24 cellular contexts compared by ENCODE assay signal in genomic region chr11:113412675-113413074, GRCh38. TPM values are rescaled to one million over a fixed set of nuclear protein-coding genes. Genes with fewer than 3 reads are reported as not detected.
"Had no signal": no experiment of that assay in that cellular context is flagged by ENCODE, and none has a peak within 500 bp of the region (broad histone marks: within the 10 kb centered on the region; RNA-seq: fewer than 3 reads in every experiment).

No MANE protein-coding gene starts in this region.

- H3K4me3 ChIP-seq: stomach, suprapubic skin, testis, thoracic aorta, thyroid gland, tibial artery, tibial nerve, transverse colon, upper lobe of left lung, upper lobe of right lung, uterus, vagina had no signal

- DNase-seq: stimulated activated CD4-positive, alpha-beta T cell treated with anti-CD3 and anti-CD28 coated beads, Interleukin-2, amount 100 ng/mL, for 48 hours; stimulated activated CD4-positive, alpha-beta T cell treated with anti-CD3 and anti-CD28 coated beads, Interleukin-4, amount 100 ng/mL, for 1 hour; stimulated activated CD4-positive, alpha-beta T cell treated with anti-CD3 and anti-CD28 coated beads, Interleukin-4, amount 100 ng/mL, for 24 hours; stimulated activated CD4-positive, alpha-beta T cell treated with anti-CD3 and anti-CD28 coated beads, Interleukin-4, amount 100 ng/mL, for 4 hours; stimulated activated CD8-positive, alpha-beta memory T cell treated with anti-CD3 and anti-CD28 coated beads, Interleukin-4, amount 100 ng/mL, for 48 hours; stimulated activated naive B cell treated with anti-CD40 and anti-IgM and Interleukin-4, amounts not matched to agents 10 μg/mL and 1 μg/mL and 100 μg/mL, for 72 hours; stimulated activated naive CD4-positive, alpha-beta T cell; stimulated activated naive CD4-positive, alpha-beta T cell treated with Interleukin-2 at 50 U/mL for 16 hours; stimulated activated naive CD8-positive, alpha-beta T cell treated with anti-CD3 and anti-CD28 coated beads, Interleukin-15, amount 100 ng/mL, for 72 hours; stimulated activated naive CD8-positive, alpha-beta T cell treated with anti-CD3 and anti-CD28 coated beads, Interleukin-15, Interleukin-2, amounts not matched to agents 100 U/mL and 50 U/mL, for 24 hours; stomach; substantia nigra; testis; thyroid gland; tibial artery; transverse colon; uterus had no signal

- H3K4me1 ChIP-seq: stomach, suprapubic skin, testis, thyroid gland, tibial artery, tibial nerve, transverse colon, upper lobe of left lung, upper lobe of right lung, uterus, vagina had no signal

- H3K9me3 ChIP-seq: stomach, suprapubic skin, testis, thoracic aorta, thyroid gland, tibial artery, tibial nerve, transverse colon, upper lobe of left lung, upper lobe of right lung, uterus, vagina had no signal

- H3K27me3 ChIP-seq: stomach, suprapubic skin, testis, thyroid gland, tibial artery, tibial nerve, transverse colon, upper lobe of left lung, upper lobe of right lung, uterus, vagina had no signal

- H3K36me3 ChIP-seq: stomach, suprapubic skin, thoracic aorta, thyroid gland, tibial artery, tibial nerve, transverse colon, upper lobe of left lung, upper lobe of right lung, uterus, vagina had no signal

- H3K27ac ChIP-seq: stomach, suprapubic skin, testis, thoracic aorta, thyroid gland, tibial artery, tibial nerve, transverse colon, upper lobe of left lung, upper lobe of right lung, uterus, vagina had no signal

RNA-seq across cellular contexts. Expression of gene ANKK1, which starts 25.1 kb away (rescaled TPM):
- total RNA-seq: stomach, temporal lobe, upper lobe of right lung had no signal
